Comparison of ENCODE assay signal across 8 cellular contexts in the genomic region with DNA sequence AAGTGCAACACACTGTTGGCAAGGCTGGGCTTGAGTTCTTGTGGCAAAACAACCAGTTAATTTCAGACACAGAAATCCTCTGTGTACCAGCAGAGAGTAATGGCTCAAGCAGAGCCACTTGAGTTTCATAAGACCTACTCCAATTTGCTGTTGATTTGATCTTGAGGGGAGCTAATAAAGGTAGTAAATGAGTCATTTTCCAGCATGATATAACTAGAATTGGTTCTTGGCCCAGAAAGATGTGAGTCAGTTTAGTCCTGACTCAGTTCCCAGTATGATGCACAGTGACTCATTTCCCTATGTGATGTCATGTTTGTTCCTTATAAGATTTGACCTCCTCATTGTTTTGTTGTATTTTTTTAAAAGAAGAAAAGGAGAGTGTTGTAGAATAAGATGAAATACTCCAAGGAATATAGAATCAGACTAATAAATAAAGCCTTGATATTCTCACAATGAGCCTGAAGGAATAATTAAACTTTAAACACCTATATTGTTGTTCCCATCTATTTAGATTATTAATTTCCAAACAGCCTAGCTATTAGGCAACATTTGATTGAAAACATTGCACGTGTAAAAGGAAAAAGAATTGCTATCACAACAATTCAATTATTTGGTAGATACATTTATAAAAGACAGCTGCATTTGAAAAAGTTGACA.
DNase-seq lines count a peak whose midpoint lies in the region; ATAC-seq, FAIRE-seq and TF ChIP-seq lines count a peak whose summit lies in the region.

No MANE protein-coding gene starts in this region.

- no peaks in the 10 kb centered on the region for H3K79me2 ChIP-seq in endothelial cell of umbilical vein (ENCODE audit: control insufficient read depth, insufficient read depth, low read length)
- no peaks in the 10 kb centered on the region for H3K79me2 ChIP-seq in trophoblast cell (ENCODE audit: control insufficient read depth, insufficient read depth, low read length, poor library complexity)

- H3K36me3 ChIP-seq in endothelial cell of umbilical vein (ENCODE audit: control insufficient read depth in 2 of 2, extremely low read depth in 1 of 2, insufficient read depth in 2 of 2, low read length in 2 of 2) (no peaks in the 10 kb centered on the region), trophoblast cell (ENCODE audit: control insufficient read depth in 1 of 2, insufficient read depth in 2 of 2, low read length in 2 of 2) (no peaks in the 10 kb centered on the region)

- H4K8ac ChIP-seq in trophoblast cell (ENCODE audit: low read depth, low read length) = no peak overlapping the region

- H3K4ac ChIP-seq in trophoblast cell (ENCODE audit: low read depth, low read length) = no peak overlapping the region

- WGBS in trophoblast cell (ENCODE audit: extremely low coverage, insufficient coverage, insufficient read length) = no CpG with 5 or more reads among the region's 1 CpG

- no peak overlapping the region for H2AK5ac ChIP-seq in trophoblast cell (ENCODE audit: low read length)

- no peak overlapping the region for H2AFZ ChIP-seq in endothelial cell of umbilical vein (ENCODE audit: low read depth, low read length)
- H2AFZ ChIP-seq in trophoblast cell (ENCODE audit: insufficient read depth, low read length, poor library complexity) = no peak overlapping the region

- no peak overlapping the region for H2BK12ac ChIP-seq in trophoblast cell (ENCODE audit: low read length)

- H3K14ac ChIP-seq in trophoblast cell (ENCODE audit: low read length) = no peak overlapping the region

- CTCF ChIA-PET in RWPE1 (lab: Yijun Ruan, JAX) = interaction anchor here (0.8 to 1.4 kb wide), 3 partner anchors 12 to 78 kb away, joined by 3 to 4 read pairs (median 3); no protein-coding TSS in a partner anchor
- CTCF ChIA-PET in endothelial cell of umbilical vein (lab: Charles Lee) = interaction anchor here (0.6 to 2.2 kb wide), 16 partner anchors 11 to 890 kb away, joined by 3 to 15 read pairs (median 4); no protein-coding TSS in a partner anchor

- dilution Hi-C loops in endothelial cell of umbilical vein (cut with MboI; ENCODE audit: extremely low pct_ligation_motif_present, low sequenced_read_pairs) = loop anchor here (25.0 kb wide), 1 partner anchor 495 kb away; no protein-coding TSS in a partner anchor

- TF ChIP-seq CTCF in RWPE1 (conservative IDR thresholded peaks at IDR 0.05; ENCODE audit: low read depth) (no peak), endothelial cell of umbilical vein (IDR thresholded peaks at IDR 0.05; ENCODE audit: extremely low read depth in 1 of 2, insufficient read depth in 1 of 2, low read depth in 1 of 2, low read length in 2 of 2) (no peak)

- peaks cover 32% of the 10 kb centered on the region for H3K4me1 ChIP-seq in endothelial cell of umbilical vein (ENCODE audit: control insufficient read depth, extremely low read depth, insufficient read depth, low read length)
- peaks cover 2 to 5% of the 10 kb centered on the region in 2 experiments for H3K4me1 ChIP-seq in trophoblast cell (ENCODE audit: control insufficient read depth in 1 of 2, insufficient read depth in 2 of 2, low read length in 2 of 2)

- TF ChIP-seq POLR2A in endothelial cell of umbilical vein (IDR thresholded peaks at IDR 0.05; ENCODE audit: low read depth, low read length) = no peak

- DNase-seq in AG20443 (ENCODE audit: low spot score) = peak; percentile 82
- DNase-seq in RWPE1 (ENCODE audit: low spot score) = peak; percentile 88
- DNase-seq in endothelial cell of umbilical vein (ENCODE audit: low read depth, low spot score) = peak; percentile 99
- DNase-seq in trophoblast cell = peak; percentile 51 to 81
- DNase-seq in NCI-H2171 (lab: John Stamatoyannopoulos, UW) = no peak
- DNase-seq in NCI-H2171 treated with DMSO at 0.1 percent for 48 hours (lab: John Stamatoyannopoulos, UW) = no peak

- H3K9me3 ChIP-seq in endothelial cell of umbilical vein (replicated peaks; ENCODE audit: control insufficient read depth, insufficient read depth, low read length) (no peaks in the 10 kb centered on the region), trophoblast cell (ENCODE audit: insufficient read depth, low read depth, low read length) (peaks cover 3% of the 10 kb centered on the region)

- H4K20me1 ChIP-seq in endothelial cell of umbilical vein (replicated peaks; ENCODE audit: control insufficient read depth, extremely low read depth, insufficient read depth, low read length) = no peaks in the 10 kb centered on the region

- no peak overlapping the region for H2BK5ac ChIP-seq in trophoblast cell (ENCODE audit: low read depth, low read length, poor library complexity)

- H3K27me3 ChIP-seq in endothelial cell of umbilical vein (ENCODE audit: control insufficient read depth in 2 of 2, insufficient read depth in 2 of 2, low read length in 2 of 2) = no peaks in the 10 kb centered on the region
- H3K27me3 ChIP-seq in trophoblast cell (ENCODE audit: insufficient read depth, low read length) = no peaks in the 10 kb centered on the region

- H4K91ac ChIP-seq in trophoblast cell (ENCODE audit: low read depth, low read length) = no peak overlapping the region

- no peak overlapping the region for H3K23ac ChIP-seq in trophoblast cell (ENCODE audit: low read length)

- H3K18ac ChIP-seq in trophoblast cell (ENCODE audit: low read length) = no peak overlapping the region

- peak; percentile 86 for ATAC-seq in GM18907 (IDR thresholded peaks at IDR 0.05; ENCODE audit: unreplicated experiment)
- ATAC-seq in HG03280 (IDR thresholded peaks at IDR 0.05; ENCODE audit: unreplicated experiment) = peak; percentile 59

- no peaks in the 10 kb centered on the region for H3K79me1 ChIP-seq in trophoblast cell (ENCODE audit: low read length)

- H3K4me2 ChIP-seq in endothelial cell of umbilical vein (ENCODE audit: insufficient read depth, low read length) = no peak overlapping the region
- H3K4me2 ChIP-seq in trophoblast cell (ENCODE audit: low read length) = no peak overlapping the region

- H3K9ac ChIP-seq in endothelial cell of umbilical vein (replicated peaks; ENCODE audit: extremely low read depth, insufficient read depth, low read length) (peak overlapping the region; percentile 23), trophoblast cell (ENCODE audit: low read length) (no peak overlapping the region)

- H3K27ac ChIP-seq in RWPE1 (no peak overlapping the region), endothelial cell of umbilical vein (ENCODE audit: insufficient read depth, low read depth, low read length) (peak overlapping the region; percentile 74), trophoblast cell (ENCODE audit: low read depth, low read length) (no peak overlapping the region)

- H4K12ac ChIP-seq in trophoblast cell (ENCODE audit: low read depth, low read length) = no peak overlapping the region

- intact Hi-C loops in endothelial cell of umbilical vein (cut with micrococcal nuclease) = loop anchor here (1.0 kb wide), 2 partner anchors 37 to 63 kb away; no protein-coding TSS in a partner anchor

- no TSS peak for BruUV-seq in endothelial cell of umbilical vein (replicated peaks; lab: Mats Ljungman, UMichigan)

- H3K9me1 ChIP-seq in endothelial cell of umbilical vein (replicated peaks; ENCODE audit: control insufficient read depth, extremely low read depth, insufficient read depth, low read length) = no peaks in the 10 kb centered on the region

- no peak overlapping the region for H2BK120ac ChIP-seq in trophoblast cell (ENCODE audit: insufficient read depth, low read length, poor library complexity)

- FAIRE-seq in endothelial cell of umbilical vein (lab: Jason Lieb, UNC) = peak; percentile 95

- H3K4me3 ChIP-seq in endothelial cell of umbilical vein (replicated peaks in 1 of 3; ENCODE audit: insufficient read depth in 1 of 3, low read depth in 1 of 3, low read length in 3 of 3) = no peak overlapping the region
- no peak overlapping the region for H3K4me3 ChIP-seq in trophoblast cell (ENCODE audit: low read depth, low read length)

- POLR2A ChIA-PET in RWPE1 (lab: Yijun Ruan, JAX; ENCODE audit: low non-redundant PET) = interaction anchor here (0.7 kb wide), 1 partner anchor 204 kb away, joined by 4 read pairs; no protein-coding TSS in a partner anchor
- POLR2A ChIA-PET in endothelial cell of umbilical vein (lab: Charles Lee) = interaction anchor here (1.0 to 1.4 kb wide), 3 partner anchors 77 to 438 kb away, joined by 3 to 4 read pairs (median 3); no protein-coding TSS in a partner anchor

TF ChIP-seq in endothelial cell of umbilical vein, 7 proteins besides CTCF, POLR2A, EP300 and RAD21:
- TF ChIP-seq MYC (IDR thresholded peaks at IDR 0.05; ENCODE audit: low read depth, low read length) = no peak
- TF ChIP-seq MAX (IDR thresholded peaks at IDR 0.05; ENCODE audit: insufficient read depth, insufficient read length) = no peak
- TF ChIP-seq EZH2 (IDR thresholded peaks at IDR 0.05; ENCODE audit: borderline replicate concordance, low read depth, low read length, severe bottlenecking) = no peak
- TF ChIP-seq JUN (IDR thresholded peaks at IDR 0.05; ENCODE audit: borderline replicate concordance, insufficient read depth, insufficient read length, low read depth) = peak; percentile 100
- peak; percentile 84 for TF ChIP-seq POLR2AphosphoS5 (IDR thresholded peaks at IDR 0.05; ENCODE audit: insufficient read depth, low read depth, low read length)
- TF ChIP-seq FOS (IDR thresholded peaks at IDR 0.05; ENCODE audit: borderline replicate concordance, insufficient read depth, low read length) = peak; percentile 100
- TF ChIP-seq GATA2 (IDR thresholded peaks at IDR 0.05; ENCODE audit: insufficient read depth, insufficient read length, low read depth, low read length) = peak; percentile 78
TF ChIP-seq in endothelial cell of umbilical vein: peak in this region for 4.

Comparison
In these comparisons a context has a peak if more than half of its experiments do, and no peak if none do; other contexts are left out.
1. DNase-seq: peak in AG20443 (single experiment), RWPE1 (single experiment), endothelial cell of umbilical vein (single experiment) and trophoblast cell (2 of 2); none in NCI-H2171 (single experiment) and NCI-H2171 treated with DMSO at 0.1 percent for 48 hours (single experiment).